ENCODE assay signal across 11 cellular contexts in genomic region chr1:103529746-103530145, GRCh38. TPM values are rescaled to one million over a fixed set of nuclear protein-coding genes. Genes with fewer than 3 reads are reported as not detected.
A peak's percentile ranks its signal among the peaks of the same experiment; 100 is the strongest.
DNase-seq lines count a peak whose midpoint lies in the region; ATAC-seq lines count a peak whose summit lies in the region.
"Had no signal": no experiment of that assay in that cellular context is flagged by ENCODE, and none has a peak within 500 bp of the region (broad histone marks: within the 10 kb centered on the region; RNA-seq: fewer than 3 reads in every experiment).

No MANE protein-coding gene starts in this region.

- no peaks in the 10 kb centered on the region for H3K27me3 ChIP-seq in H7 (ENCODE audit: control insufficient read depth, insufficient read depth, low read length)
- H3K27me3 ChIP-seq: sigmoid colon had no signal

- H3K4me1 Mint-ChIP-seq in central memory CD8-positive, alpha-beta T cell = peaks cover 67% of the 10 kb centered on the region
- H3K4me1 Mint-ChIP-seq in stimulated activated memory B cell treated with anti-CD40 and anti-IgM and Interleukin-4, amounts not matched to agents 10 μg/mL and 1 μg/mL and 100 μg/mL, for 72 hours = peaks cover 67% of the 10 kb centered on the region

- peak overlapping the region; percentile 16 for H3K27ac Mint-ChIP-seq in central memory CD8-positive, alpha-beta T cell (ENCODE audit: low read depth)
- no peak overlapping the region for H3K27ac Mint-ChIP-seq in stimulated activated memory B cell treated with anti-CD40 and anti-IgM and Interleukin-4, amounts not matched to agents 10 μg/mL and 1 μg/mL and 100 μg/mL, for 72 hours
- H3K27ac Mint-ChIP-seq: mesothelial cell of epicardium had no signal

- peak; percentile 13 for DNase-seq in H7
- DNase-seq in activated CD4-positive, alpha-beta T cell treated with anti-CD3 and anti-CD28 coated beads, Interleukin-2, amount 50 U/mL, for 1 hour = peak; percentile 17
- no peak for DNase-seq in central memory CD8-positive, alpha-beta T cell (ENCODE audit: low spot score in 2 of 2)
- peak; percentile 54 for DNase-seq in stimulated activated CD4-positive, alpha-beta T cell treated with anti-CD3 and anti-CD28 coated beads, Interleukin-4, amount 100 ng/mL, for 1 hour
- no peak for DNase-seq in Right ventricle myocardium superior
- DNase-seq: NCI-H446, sigmoid colon had no signal

- H3K4me3 ChIP-seq in H7 (ENCODE audit: insufficient read depth, low read depth, low read length) = no peak overlapping the region
- H3K4me3 ChIP-seq: sigmoid colon had no signal

- no peak overlapping the region for H3K4me3 Mint-ChIP-seq in central memory CD8-positive, alpha-beta T cell
- H3K4me3 Mint-ChIP-seq in stimulated activated memory B cell treated with anti-CD40 and anti-IgM and Interleukin-4, amounts not matched to agents 10 μg/mL and 1 μg/mL and 100 μg/mL, for 72 hours = no peak overlapping the region
- H3K4me3 Mint-ChIP-seq: mesothelial cell of epicardium had no signal

- peaks cover 37% of the 10 kb centered on the region for H3K36me3 Mint-ChIP-seq in central memory CD8-positive, alpha-beta T cell (ENCODE audit: insufficient read depth)
- H3K36me3 Mint-ChIP-seq in stimulated activated memory B cell treated with anti-CD40 and anti-IgM and Interleukin-4, amounts not matched to agents 10 μg/mL and 1 μg/mL and 100 μg/mL, for 72 hours = peaks cover 55% of the 10 kb centered on the region

- H3K36me3 ChIP-seq in H7 (replicated peaks; ENCODE audit: control insufficient read depth, insufficient read depth, low read length) = no peaks in the 10 kb centered on the region; the same call in 1 of the 2 replicates

- ATAC-seq in central memory CD8-positive, alpha-beta T cell (replicated peaks; ENCODE audit: extremely low read depth, poor library complexity, severe bottlenecking) = no peak
- ATAC-seq in HG02623 (IDR thresholded peaks at IDR 0.05; ENCODE audit: unreplicated experiment) = no peak
- ATAC-seq in Right ventricle myocardium superior (ENCODE audit: poor library complexity) = no peak
- no peak for ATAC-seq in stimulated activated memory B cell treated with anti-CD40 and anti-IgM and Interleukin-4, amounts not matched to agents 10 μg/mL and 1 μg/mL and 100 μg/mL, for 72 hours
- ATAC-seq in GM19324 (IDR thresholded peaks at IDR 0.05; ENCODE audit: low FRiP score, unreplicated experiment) = no peak

- no peaks in the 10 kb centered on the region for H3K9me3 Mint-ChIP-seq in central memory CD8-positive, alpha-beta T cell
- H3K9me3 Mint-ChIP-seq in stimulated activated memory B cell treated with anti-CD40 and anti-IgM and Interleukin-4, amounts not matched to agents 10 μg/mL and 1 μg/mL and 100 μg/mL, for 72 hours = no peaks in the 10 kb centered on the region

- H3K27me3 Mint-ChIP-seq in central memory CD8-positive, alpha-beta T cell = no peaks in the 10 kb centered on the region
- no peaks in the 10 kb centered on the region for H3K27me3 Mint-ChIP-seq in stimulated activated memory B cell treated with anti-CD40 and anti-IgM and Interleukin-4, amounts not matched to agents 10 μg/mL and 1 μg/mL and 100 μg/mL, for 72 hours

- intact Hi-C loops in Right ventricle myocardium superior (cut with DNase I) = no loop called here

RNA-seq across cellular contexts. Expression of gene RNPC3, which starts 4.2 kb away (rescaled TPM):
- 16.0 and 22.8 TPM in 2 replicates for total RNA-seq in H7 (2014; rRNA removed; shearing (Covaris generic))
- total RNA-seq in Right ventricle myocardium superior = 18.7 TPM

RNA-seq across cellular contexts. Expression of gene AMY2B, which starts 41.6 kb away (rescaled TPM):
- total RNA-seq in H7 (2014; rRNA removed; shearing (Covaris generic)) = 2.7 and 3.0 TPM in 2 replicates
- 19.1 TPM for total RNA-seq in Right ventricle myocardium superior

Comparison
In these comparisons a context has a peak if more than half of its experiments do, and no peak if none do; other contexts are left out.
1. DNase-seq: peak in H7 (single experiment), activated CD4-positive, alpha-beta T cell treated with anti-CD3 and anti-CD28 coated beads, Interleukin-2, amount 50 U/mL, for 1 hour (single experiment) and stimulated activated CD4-positive, alpha-beta T cell treated with anti-CD3 and anti-CD28 coated beads, Interleukin-4, amount 100 ng/mL, for 1 hour (single experiment); none in central memory CD8-positive, alpha-beta T cell (0 of 2) and Right ventricle myocardium superior (single experiment).